1 cellular context compared by ENCODE assay signal in the genomic region with DNA sequence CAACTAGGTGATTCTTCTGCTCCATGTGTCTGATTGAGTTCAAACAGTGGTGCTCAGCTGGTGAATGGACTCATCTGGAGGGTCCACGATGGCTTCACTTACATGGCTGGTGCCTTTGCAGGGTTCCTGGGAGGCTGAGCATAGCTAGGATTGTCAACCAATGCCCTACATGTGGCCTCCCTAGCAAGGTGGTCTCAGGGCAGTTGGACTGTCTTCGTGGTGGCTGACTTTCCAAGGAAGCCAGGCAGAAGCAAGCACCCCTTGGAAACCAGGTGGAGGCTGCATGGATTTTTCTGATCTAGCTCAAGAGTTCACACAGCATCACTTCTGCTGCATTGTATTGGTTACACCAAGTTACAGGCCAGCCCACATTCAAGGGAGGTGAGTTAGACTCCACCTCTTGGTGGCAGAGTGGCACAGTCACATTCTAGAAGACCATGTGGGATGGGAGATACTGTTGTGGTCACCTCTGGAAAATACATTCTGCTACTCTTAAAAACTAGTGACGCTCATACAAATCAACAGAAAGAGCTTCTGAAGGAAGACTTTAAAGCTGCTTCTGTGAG.
TF ChIP-seq lines count a peak whose summit lies in the region.

No MANE protein-coding gene starts in this region.

TF ChIP-seq in liver, 16 proteins besides CTCF, POLR2A, EP300 and RAD21 (continued from another document):
- TF ChIP-seq, protein P1, sequence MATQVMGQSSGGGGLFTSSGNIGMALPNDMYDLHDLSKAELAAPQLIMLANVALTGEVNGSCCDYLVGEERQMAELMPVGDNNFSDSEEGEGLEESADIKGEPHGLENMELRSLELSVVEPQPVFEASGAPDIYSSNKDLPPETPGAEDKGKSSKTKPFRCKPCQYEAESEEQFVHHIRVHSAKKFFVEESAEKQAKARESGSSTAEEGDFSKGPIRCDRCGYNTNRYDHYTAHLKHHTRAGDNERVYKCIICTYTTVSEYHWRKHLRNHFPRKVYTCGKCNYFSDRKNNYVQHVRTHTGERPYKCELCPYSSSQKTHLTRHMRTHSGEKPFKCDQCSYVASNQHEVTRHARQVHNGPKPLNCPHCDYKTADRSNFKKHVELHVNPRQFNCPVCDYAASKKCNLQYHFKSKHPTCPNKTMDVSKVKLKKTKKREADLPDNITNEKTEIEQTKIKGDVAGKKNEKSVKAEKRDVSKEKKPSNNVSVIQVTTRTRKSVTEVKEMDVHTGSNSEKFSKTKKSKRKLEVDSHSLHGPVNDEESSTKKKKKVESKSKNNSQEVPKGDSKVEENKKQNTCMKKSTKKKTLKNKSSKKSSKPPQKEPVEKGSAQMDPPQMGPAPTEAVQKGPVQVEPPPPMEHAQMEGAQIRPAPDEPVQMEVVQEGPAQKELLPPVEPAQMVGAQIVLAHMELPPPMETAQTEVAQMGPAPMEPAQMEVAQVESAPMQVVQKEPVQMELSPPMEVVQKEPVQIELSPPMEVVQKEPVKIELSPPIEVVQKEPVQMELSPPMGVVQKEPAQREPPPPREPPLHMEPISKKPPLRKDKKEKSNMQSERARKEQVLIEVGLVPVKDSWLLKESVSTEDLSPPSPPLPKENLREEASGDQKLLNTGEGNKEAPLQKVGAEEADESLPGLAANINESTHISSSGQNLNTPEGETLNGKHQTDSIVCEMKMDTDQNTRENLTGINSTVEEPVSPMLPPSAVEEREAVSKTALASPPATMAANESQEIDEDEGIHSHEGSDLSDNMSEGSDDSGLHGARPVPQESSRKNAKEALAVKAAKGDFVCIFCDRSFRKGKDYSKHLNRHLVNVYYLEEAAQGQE (IDR thresholded peaks at IDR 0.05): no peak
- no peak for TF ChIP-seq HNF4A (conservative IDR thresholded peaks at IDR 0.05)
- TF ChIP-seq, protein P2, sequence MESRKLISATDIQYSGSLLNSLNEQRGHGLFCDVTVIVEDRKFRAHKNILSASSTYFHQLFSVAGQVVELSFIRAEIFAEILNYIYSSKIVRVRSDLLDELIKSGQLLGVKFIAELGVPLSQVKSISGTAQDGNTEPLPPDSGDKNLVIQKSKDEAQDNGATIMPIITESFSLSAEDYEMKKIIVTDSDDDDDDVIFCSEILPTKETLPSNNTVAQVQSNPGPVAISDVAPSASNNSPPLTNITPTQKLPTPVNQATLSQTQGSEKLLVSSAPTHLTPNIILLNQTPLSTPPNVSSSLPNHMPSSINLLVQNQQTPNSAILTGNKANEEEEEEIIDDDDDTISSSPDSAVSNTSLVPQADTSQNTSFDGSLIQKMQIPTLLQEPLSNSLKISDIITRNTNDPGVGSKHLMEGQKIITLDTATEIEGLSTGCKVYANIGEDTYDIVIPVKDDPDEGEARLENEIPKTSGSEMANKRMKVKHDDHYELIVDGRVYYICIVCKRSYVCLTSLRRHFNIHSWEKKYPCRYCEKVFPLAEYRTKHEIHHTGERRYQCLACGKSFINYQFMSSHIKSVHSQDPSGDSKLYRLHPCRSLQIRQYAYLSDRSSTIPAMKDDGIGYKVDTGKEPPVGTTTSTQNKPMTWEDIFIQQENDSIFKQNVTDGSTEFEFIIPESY (IDR thresholded peaks at IDR 0.05): no peak
